Comparison of ENCODE assay signal across 14 cellular contexts in the genomic region with DNA sequence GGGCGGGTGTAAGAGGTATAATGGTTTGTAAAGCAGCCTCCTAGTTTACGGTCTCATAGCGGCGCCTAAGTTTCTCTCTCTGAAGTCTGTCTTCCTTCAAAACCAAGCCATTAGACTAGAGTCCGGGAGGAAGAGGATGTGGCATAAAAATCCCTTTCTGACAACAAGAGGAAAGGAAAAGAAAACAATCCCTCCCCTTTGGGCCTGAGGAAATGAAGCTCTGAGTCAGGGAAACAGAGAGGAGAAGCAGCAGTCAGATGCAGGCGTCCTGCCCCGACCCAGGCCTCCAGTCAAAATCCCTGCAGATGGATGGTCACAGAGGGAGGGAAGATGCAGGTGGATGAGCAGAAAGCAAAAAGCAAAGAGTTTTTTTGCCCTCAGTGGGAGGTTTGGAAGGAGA.
"Had no signal": no experiment of that assay in that cellular context is flagged by ENCODE, and none has a peak within 500 bp of the region (broad histone marks: within the 10 kb centered on the region; RNA-seq: fewer than 3 reads in every experiment).

No MANE protein-coding gene starts in this region.

- H3K4me1 Mint-ChIP-seq: brain had no signal

- FAIRE-seq: small intestine had no signal

- H3K9me3 ChIP-seq: heart left ventricle, thyroid gland, vagina had no signal

- H3K27me3 Mint-ChIP-seq: activated CD4-positive, alpha-beta T cell treated with anti-CD3 and anti-CD28 coated beads for 36 hours; T-cell had no signal

- H3K4me3 ChIP-seq: heart left ventricle, thyroid gland, vagina had no signal

- H3K27ac ChIP-seq: thyroid gland, vagina, VCaP had no signal

- H3K36me3 Mint-ChIP-seq: brain had no signal

- H3K4me3 Mint-ChIP-seq: activated CD4-positive, alpha-beta T cell treated with anti-CD3 and anti-CD28 coated beads for 36 hours; activated T-cell treated with anti-CD3 and anti-CD28 coated beads, Interleukin-2, amount 50 U/mL, for 72 hours; brain; T-cell had no signal

- DNase-seq: activated CD4-positive, alpha-beta T cell treated with anti-CD3 and anti-CD28 coated beads for 36 hours; activated naive CD4-positive, alpha-beta T cell; activated T-cell treated with anti-CD3 and anti-CD28 coated beads, Interleukin-2, amount 50 U/mL, for 72 hours; amniotic stem cell; foreskin melanocyte; heart left ventricle; islet precursor cell; retina; small intestine; T-cell; thyroid gland had no signal

- H3K27me3 ChIP-seq: heart left ventricle, thyroid gland, vagina had no signal

- H3K27ac Mint-ChIP-seq: activated CD4-positive, alpha-beta T cell treated with anti-CD3 and anti-CD28 coated beads for 36 hours; activated T-cell treated with anti-CD3 and anti-CD28 coated beads, Interleukin-2, amount 50 U/mL, for 72 hours; brain had no signal

- H3K9me3 Mint-ChIP-seq: activated T-cell treated with anti-CD3 and anti-CD28 coated beads, Interleukin-2, amount 50 U/mL, for 72 hours; T-cell had no signal

- ATAC-seq: activated CD4-positive, alpha-beta T cell treated with anti-CD3 and anti-CD28 coated beads for 36 hours; activated T-cell treated with anti-CD3 and anti-CD28 coated beads, Interleukin-2, amount 50 U/mL, for 72 hours; T-cell had no signal

- H3K4me1 ChIP-seq: thyroid gland, vagina had no signal
